1 cellular context compared by ENCODE assay signal in genomic region chr12:65189028-65189718, GRCh38.
TF ChIP-seq lines count a peak whose summit lies in the region.

No MANE protein-coding gene starts in this region.

TF ChIP-seq in GM23338, 12 proteins besides CTCF, POLR2A, EP300 and RAD21 (continued from another document):
- TF ChIP-seq REST (IDR thresholded peaks at IDR 0.05; ENCODE audit: unreplicated experiment) (no peak), NANOG (IDR thresholded peaks at IDR 0.05; ENCODE audit: borderline replicate concordance) (no peak), STAT1 (IDR thresholded peaks at IDR 0.05; ENCODE audit: unreplicated experiment) (no peak)
